9 cellular contexts compared by ENCODE assay signal in the genomic region with DNA sequence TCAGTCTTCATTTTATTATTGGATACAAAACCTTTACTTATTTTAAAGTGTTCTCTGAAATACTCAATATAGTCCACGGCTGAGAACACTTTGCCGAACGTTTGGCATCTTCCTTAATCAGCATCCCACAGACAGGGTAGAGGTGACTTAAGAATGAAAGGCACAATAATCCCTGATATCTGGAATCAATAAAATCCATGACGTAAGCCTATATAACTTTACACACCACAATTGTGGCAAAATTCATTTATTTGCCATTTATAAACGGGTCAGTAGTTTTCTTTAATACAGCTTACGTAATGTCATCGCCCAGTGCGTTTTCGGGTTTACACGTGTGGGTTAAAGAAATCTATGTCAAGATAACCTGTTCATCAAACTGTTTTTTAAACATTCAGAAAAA. TPM values are rescaled to one million over a fixed set of nuclear protein-coding genes. Genes with fewer than 3 reads are reported as not detected.
A peak's percentile ranks its signal among the peaks of the same experiment; 100 is the strongest.
DNase-seq lines count a peak whose midpoint lies in the region; ATAC-seq, FAIRE-seq and TF ChIP-seq lines count a peak whose summit lies in the region.
"Had no signal": no experiment of that assay in that cellular context is flagged by ENCODE, and none has a peak within 500 bp of the region (broad histone marks: within the 10 kb centered on the region; RNA-seq: fewer than 3 reads in every experiment).

No MANE protein-coding gene starts in this region.

- FAIRE-seq in A549 (lab: Jason Lieb, UNC) (no peak), frontal cortex (lab: Jason Lieb, UNC) (no peak)

- WGBS in A549 (ENCODE audit: missing lambda C conversion rate): 84% methylated on average over 10 of the region's 10 CpGs

- no peaks in the 10 kb centered on the region for H3K9me3 Mint-ChIP-seq in naive thymus-derived CD8-positive, alpha-beta T cell

- no peaks in the 10 kb centered on the region for H3K27me3 Mint-ChIP-seq in naive thymus-derived CD8-positive, alpha-beta T cell

- H3K4me2 ChIP-seq in A549: peak overlapping the region; percentile 99

- peak overlapping the region; percentile 85 to 96 (median 93) for H3K27ac Mint-ChIP-seq in naive thymus-derived CD8-positive, alpha-beta T cell

- no peak for TF ChIP-seq RAD21 in A549 (conservative IDR thresholded peaks at IDR 0.05 in 1 of 2, IDR thresholded peaks at IDR 0.05 in 1 of 2)

- CTCF ChIA-PET in A549 (lab: Yijun Ruan, JAX): interaction anchor here (1.4 kb wide), 1 partner anchor 8 kb away, joined by 4 read pairs; no protein-coding TSS in a partner anchor

- peaks cover 22 to 69% (median 62%) of the 10 kb centered on the region in 4 donors for H3K4me1 Mint-ChIP-seq in naive thymus-derived CD8-positive, alpha-beta T cell

- no peak overlapping the region for H3K27ac ChIP-seq in A549
- H3K27ac ChIP-seq in caudate nucleus (ENCODE audit: low read depth, low read length): peak overlapping the region; percentile 82
- H3K27ac ChIP-seq: RWPE1 had no signal

- TF ChIP-seq CTCF in A549 (IDR thresholded peaks at IDR 0.05): no peak

- H3K4me1 ChIP-seq in A549: peaks cover 5% of the 10 kb centered on the region; the same call in 2 of the 3 replicates

- peak overlapping the region; percentile 85; the same call in 2 of the 3 replicates for H3K4me3 ChIP-seq in A549
- peak overlapping the region; percentile 69 for H3K4me3 ChIP-seq in Jurkat, Clone E6-1 (ENCODE audit: low read length)

- no peak for TF ChIP-seq POLR2A in A549 (IDR thresholded peaks at IDR 0.05; ENCODE audit: low read length)

- no peak for ATAC-seq in A549
- no peak for ATAC-seq in naive thymus-derived CD8-positive, alpha-beta T cell
- no peak for ATAC-seq in GM21825 (IDR thresholded peaks at IDR 0.05; ENCODE audit: unreplicated experiment)
- ATAC-seq in GM18867 (IDR thresholded peaks at IDR 0.05; ENCODE audit: unreplicated experiment): no peak
- no peak for ATAC-seq in HG03457 (IDR thresholded peaks at IDR 0.05; ENCODE audit: unreplicated experiment)

- POLR2A ChIA-PET in A549 (lab: Yijun Ruan, JAX): no interaction called here
- POLR2A ChIA-PET in naive thymus-derived CD8-positive, alpha-beta T cell (lab: Charles Lee): interaction anchor here (0.7 to 21.6 kb wide), 21 partner anchors 11 to 121 kb away, joined by 3 to 360 read pairs (median 9); a partner anchor contains a TSS

- DNase-seq in A549 (ENCODE audit: low read depth in 1 of 2, low spot score in 1 of 2): no peak
- DNase-seq in Jurkat, Clone E6-1 (ENCODE audit: low read depth, low spot score): no peak
- DNase-seq in caudate nucleus (lab: John Stamatoyannopoulos, UW): no peak
- DNase-seq in naive thymus-derived CD8-positive, alpha-beta T cell: no peak
- DNase-seq in frontal cortex (ENCODE audit: low spot score in 2 of 2): no peak

- no peaks in the 10 kb centered on the region for H3K9me3 ChIP-seq in A549

- peak overlapping the region; percentile 73 to 95 (median 88) for H3K4me3 Mint-ChIP-seq in naive thymus-derived CD8-positive, alpha-beta T cell

- no peak for TF ChIP-seq EP300 in A549 (IDR thresholded peaks at IDR 0.05)

- peaks cover 12 to 22% (median 16%) of the 10 kb centered on the region in 3 donors for H3K36me3 Mint-ChIP-seq in naive thymus-derived CD8-positive, alpha-beta T cell

TF ChIP-seq in A549, 52 proteins besides CTCF, POLR2A, EP300 and RAD21:
- TF ChIP-seq RARB (CRISPR knock-in tag; IDR thresholded peaks at IDR 0.05) (no peak), HEYL (CRISPR knock-in tag; IDR thresholded peaks at IDR 0.05) (no peak), RCOR1 (IDR thresholded peaks at IDR 0.05; ENCODE audit: low read depth, low read length) (no peak)
- TF ChIP-seq, protein P1, sequence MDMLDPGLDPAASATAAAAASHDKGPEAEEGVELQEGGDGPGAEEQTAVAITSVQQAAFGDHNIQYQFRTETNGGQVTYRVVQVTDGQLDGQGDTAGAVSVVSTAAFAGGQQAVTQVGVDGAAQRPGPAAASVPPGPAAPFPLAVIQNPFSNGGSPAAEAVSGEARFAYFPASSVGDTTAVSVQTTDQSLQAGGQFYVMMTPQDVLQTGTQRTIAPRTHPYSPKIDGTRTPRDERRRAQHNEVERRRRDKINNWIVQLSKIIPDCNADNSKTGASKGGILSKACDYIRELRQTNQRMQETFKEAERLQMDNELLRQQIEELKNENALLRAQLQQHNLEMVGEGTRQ (IDR thresholded peaks at IDR 0.05): no peak
- TF ChIP-seq, protein P2, sequence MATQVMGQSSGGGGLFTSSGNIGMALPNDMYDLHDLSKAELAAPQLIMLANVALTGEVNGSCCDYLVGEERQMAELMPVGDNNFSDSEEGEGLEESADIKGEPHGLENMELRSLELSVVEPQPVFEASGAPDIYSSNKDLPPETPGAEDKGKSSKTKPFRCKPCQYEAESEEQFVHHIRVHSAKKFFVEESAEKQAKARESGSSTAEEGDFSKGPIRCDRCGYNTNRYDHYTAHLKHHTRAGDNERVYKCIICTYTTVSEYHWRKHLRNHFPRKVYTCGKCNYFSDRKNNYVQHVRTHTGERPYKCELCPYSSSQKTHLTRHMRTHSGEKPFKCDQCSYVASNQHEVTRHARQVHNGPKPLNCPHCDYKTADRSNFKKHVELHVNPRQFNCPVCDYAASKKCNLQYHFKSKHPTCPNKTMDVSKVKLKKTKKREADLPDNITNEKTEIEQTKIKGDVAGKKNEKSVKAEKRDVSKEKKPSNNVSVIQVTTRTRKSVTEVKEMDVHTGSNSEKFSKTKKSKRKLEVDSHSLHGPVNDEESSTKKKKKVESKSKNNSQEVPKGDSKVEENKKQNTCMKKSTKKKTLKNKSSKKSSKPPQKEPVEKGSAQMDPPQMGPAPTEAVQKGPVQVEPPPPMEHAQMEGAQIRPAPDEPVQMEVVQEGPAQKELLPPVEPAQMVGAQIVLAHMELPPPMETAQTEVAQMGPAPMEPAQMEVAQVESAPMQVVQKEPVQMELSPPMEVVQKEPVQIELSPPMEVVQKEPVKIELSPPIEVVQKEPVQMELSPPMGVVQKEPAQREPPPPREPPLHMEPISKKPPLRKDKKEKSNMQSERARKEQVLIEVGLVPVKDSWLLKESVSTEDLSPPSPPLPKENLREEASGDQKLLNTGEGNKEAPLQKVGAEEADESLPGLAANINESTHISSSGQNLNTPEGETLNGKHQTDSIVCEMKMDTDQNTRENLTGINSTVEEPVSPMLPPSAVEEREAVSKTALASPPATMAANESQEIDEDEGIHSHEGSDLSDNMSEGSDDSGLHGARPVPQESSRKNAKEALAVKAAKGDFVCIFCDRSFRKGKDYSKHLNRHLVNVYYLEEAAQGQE (IDR thresholded peaks at IDR 0.05): no peak

RNA-seq across cellular contexts. Expression of a gene that starts 1.3 kb away (rescaled TPM):
- 2.3 and 2.6 TPM in 2 replicates for polyA plus RNA-seq in A549 (2011; rRNA removed)
- 0.67 and 0.89 TPM in 2 replicates for polyA plus RNA-seq in A549 (2012; cell fraction: cytosol; rRNA removed)
- 0.53 and 0.88 TPM in 2 replicates for polyA plus RNA-seq in A549 (2012; cell fraction: nucleus; rRNA removed)
- polyA plus RNA-seq in A549 (2017; fragmentation: RNase III; extraction: RNeasy Plus Mini Kit Qiagen cat#74134 plus additional on column Dnase treatment): 0.61 to 0.77 TPM (median 0.75 TPM) in 3 replicates
- 0.78 and 1.1 TPM in 2 replicates for polyA minus RNA-seq in A549 (2011; rRNA and poly(A)+ RNA removed)
- 16.3 TPM for polyA plus RNA-seq in Jurkat, Clone E6-1 (2012; ENCODE audit: insufficient read depth, insufficient read length)
- 100 to 1,000 TPM; 291 to 295 TPM for total RNA-seq in naive thymus-derived CD8-positive, alpha-beta T cell
- polyA plus RNA-seq in naive thymus-derived CD8-positive, alpha-beta T cell: 100 to 1,000 TPM; 285 to 350 (median 310) TPM
- total RNA-seq in frontal cortex: 38.3 TPM
